Comparison of ENCODE assay signal across 15 cellular contexts in the genomic region with DNA sequence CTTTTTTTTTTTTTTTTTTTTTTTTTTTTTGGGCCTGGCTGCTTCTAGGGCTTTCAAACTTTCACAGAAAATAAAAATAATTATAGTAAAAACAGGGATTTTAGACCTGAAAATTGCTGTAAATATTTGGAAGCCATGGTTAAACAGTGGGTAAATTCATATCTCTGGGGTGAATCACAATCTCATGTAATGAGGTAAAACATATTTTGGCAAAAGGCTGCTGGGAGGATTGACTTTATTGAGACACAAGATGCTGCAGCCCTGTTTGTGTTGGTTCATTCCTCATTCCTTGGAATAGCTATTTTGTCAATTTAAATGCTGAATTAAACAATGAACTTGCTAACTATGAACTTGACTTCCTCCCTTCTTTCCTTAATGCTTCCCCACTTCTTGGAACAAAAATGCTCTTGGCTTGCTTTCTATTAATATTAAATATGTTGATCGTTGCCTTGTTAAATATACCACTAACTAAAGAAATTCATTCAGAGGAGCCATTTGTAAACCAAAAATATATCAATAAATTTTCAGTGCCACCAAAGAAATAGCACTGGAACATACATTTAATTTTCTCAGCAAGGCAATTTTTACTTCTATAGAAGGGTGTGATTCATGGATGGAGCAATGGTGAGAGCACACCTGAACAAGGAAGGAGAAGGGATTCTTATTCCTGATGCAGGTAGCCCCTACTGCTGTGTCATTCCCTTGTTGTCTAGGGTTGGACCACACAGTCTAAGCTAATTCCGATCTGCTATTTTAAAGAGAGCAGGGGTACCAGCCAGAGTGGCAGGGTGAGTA.
"Had no signal": no experiment of that assay in that cellular context is flagged by ENCODE, and none has a peak within 500 bp of the region (broad histone marks: within the 10 kb centered on the region; RNA-seq: fewer than 3 reads in every experiment).

No MANE protein-coding gene starts in this region.

- ATAC-seq: activated CD4-positive, CD25-positive, alpha-beta regulatory T cell treated with anti-CD3 and anti-CD28 coated beads, Interleukin-2, amount 50 U/mL, for 24 hours; activated T-helper 17 cell treated with anti-CD3 and anti-CD28 coated beads, Interleukin-2, amount 50 U/mL, for 72 hours; body of pancreas; gastroesophageal sphincter; heart right ventricle; pancreas; stimulated activated memory B cell treated with anti-CD40 and anti-IgM and Interleukin-4, amounts not matched to agents 10 μg/mL and 1 μg/mL and 100 μg/mL, for 72 hours had no signal

- DNase-seq: activated naive CD4-positive, alpha-beta T cell treated with anti-CD3 and anti-CD28 coated beads, Interleukin-2, amount 10 ng/mL, durations not matched to agents 7 days and 5 days; amygdala; body of pancreas; caudate nucleus; effector CD4-positive, alpha-beta T cell; heart right ventricle; midbrain; pancreas; stimulated activated CD4-positive, alpha-beta T cell treated with anti-CD3 and anti-CD28 coated beads, Interleukin-2, amount 100 ng/mL, for 48 hours; T-helper 9 cell; tibial artery had no signal

- H3K4me1 Mint-ChIP-seq: activated naive CD4-positive, alpha-beta T cell treated with anti-CD3 and anti-CD28 coated beads, Interleukin-2, amount 10 ng/mL, durations not matched to agents 7 days and 5 days had no signal

- H3K4me3 Mint-ChIP-seq: activated naive CD4-positive, alpha-beta T cell treated with anti-CD3 and anti-CD28 coated beads, Interleukin-2, amount 10 ng/mL, durations not matched to agents 7 days and 5 days; activated T-helper 17 cell treated with anti-CD3 and anti-CD28 coated beads, Interleukin-2, amount 50 U/mL, for 72 hours; stimulated activated memory B cell treated with anti-CD40 and anti-IgM and Interleukin-4, amounts not matched to agents 10 μg/mL and 1 μg/mL and 100 μg/mL, for 72 hours had no signal

- H3K27me3 Mint-ChIP-seq: activated naive CD4-positive, alpha-beta T cell treated with anti-CD3 and anti-CD28 coated beads, Interleukin-2, amount 10 ng/mL, durations not matched to agents 7 days and 5 days; activated T-helper 17 cell treated with anti-CD3 and anti-CD28 coated beads, Interleukin-2, amount 50 U/mL, for 72 hours; stimulated activated memory B cell treated with anti-CD40 and anti-IgM and Interleukin-4, amounts not matched to agents 10 μg/mL and 1 μg/mL and 100 μg/mL, for 72 hours had no signal

- H3K27ac Mint-ChIP-seq: activated naive CD4-positive, alpha-beta T cell treated with anti-CD3 and anti-CD28 coated beads, Interleukin-2, amount 10 ng/mL, durations not matched to agents 7 days and 5 days; activated T-helper 17 cell treated with anti-CD3 and anti-CD28 coated beads, Interleukin-2, amount 50 U/mL, for 72 hours; stimulated activated memory B cell treated with anti-CD40 and anti-IgM and Interleukin-4, amounts not matched to agents 10 μg/mL and 1 μg/mL and 100 μg/mL, for 72 hours had no signal
